In genomic region chr11:68835749-68836148, GRCh38 we compare ENCODE assay signal across 30 cellular contexts. TPM values are rescaled to one million over a fixed set of nuclear protein-coding genes. Genes with fewer than 3 reads are reported as not detected.
DNase-seq lines count a peak whose midpoint lies in the region; ATAC-seq, FAIRE-seq and TF ChIP-seq lines count a peak whose summit lies in the region.
"Had no signal": no experiment of that assay in that cellular context is flagged by ENCODE, and none has a peak within 500 bp of the region (broad histone marks: within the 10 kb centered on the region; RNA-seq: fewer than 3 reads in every experiment).

No MANE protein-coding gene starts in this region.

- WGBS in HepG2 (ENCODE audit: low lambda C conversion rate): 51% methylated on average over 4 of the region's 4 CpGs
- WGBS in right lobe of liver (ENCODE audit: insufficient coverage, low coverage, low lambda C conversion rate, missing lambda C conversion rate): 34% methylated on average over 4 of the region's 4 CpGs

- H3K27me3 ChIP-seq in HepG2 (ENCODE audit: control insufficient read depth in 1 of 2, insufficient read depth in 2 of 2, low read length in 2 of 2) (no peaks in the 10 kb centered on the region), right lobe of liver (no peaks in the 10 kb centered on the region), iPS-15b (ENCODE audit: control insufficient read depth, insufficient read depth, low read length) (no peaks in the 10 kb centered on the region), neutrophil (no peaks in the 10 kb centered on the region), HAP-1 (ENCODE audit: low read depth) (no peaks in the 10 kb centered on the region)
- H3K27me3 ChIP-seq: SJSA1, testis had no signal

- H3K4me1 ChIP-seq in HepG2 (ENCODE audit: insufficient read depth, low read length) (peaks cover 52% of the 10 kb centered on the region), right lobe of liver (peaks cover 0 to 89% (median 35%) of the 10 kb centered on the region in 4 donors), iPS-15b (ENCODE audit: control insufficient read depth, insufficient read depth, low read length) (peaks cover 22% of the 10 kb centered on the region), neutrophil (ENCODE audit: control insufficient read depth in 1 of 2, insufficient read depth in 1 of 2, low read depth in 1 of 2, low read length in 1 of 2) (peaks cover 27 to 48% of the 10 kb centered on the region in 2 experiments), HAP-1 (peaks cover 14% of the 10 kb centered on the region)

- CTCF ChIA-PET in HepG2 (lab: Yijun Ruan, JAX; ENCODE audit: low intra/inter-chr PET ratio, low total read pairs): no interaction called here

- TF ChIP-seq RAD21 in HepG2 (CRISPR knock-in tag; IDR thresholded peaks at IDR 0.05): no peak

- POLR2A ChIA-PET in HepG2 (lab: Yijun Ruan, JAX): interaction anchor here (0.5 kb wide), 1 partner anchor 9 kb away, joined by 3 read pairs; no protein-coding TSS in a partner anchor

- H3K9ac ChIP-seq in HepG2 (ENCODE audit: insufficient read depth, low read depth, low read length) (0 out of 2 replicates have a peak overlapping the region, but pooled peaks have one; percentile 5), iPS-15b (ENCODE audit: low read depth, low read length) (peak overlapping the region; percentile 28)

- DNase-seq in HepG2 (ENCODE audit: low spot score): no peak
- no peak for DNase-seq in right lobe of liver
- DNase-seq in NCI-H1930 (lab: John Stamatoyannopoulos, UW): no peak
- DNase-seq in HAP-1 (ENCODE audit: low spot score in 2 of 2): no peak
- DNase-seq in NCI-H1092 (lab: John Stamatoyannopoulos, UW): no peak
- DNase-seq in activated T-cell treated with anti-CD3 and anti-CD28 coated beads, Interleukin-2, amount 50 U/mL, for 1 hour: no peak
- DNase-seq: activated B cell treated with CpG ODN at 0.5 μM for 24 hours; activated CD4-positive, alpha-beta T cell treated with anti-CD3 and anti-CD28 coated beads, Interleukin-2, amount 50 U/mL, for 1 hour; activated naive CD4-positive, alpha-beta T cell; activated T-cell treated with anti-CD3 and anti-CD28 coated beads, Interleukin-2, amount 50 U/mL, for 48 hours; AML-193; amygdala; effector memory CD8-positive, alpha-beta T cell; foreskin melanocyte; H7; midbrain; NCI-H1105 treated with DMSO at 0.1 percent for 48 hours; NCI-H2029 treated with DMSO at 0.1 percent for 48 hours; NCI-H2227 treated with DMSO at 0.1 percent for 48 hours; stimulated activated CD4-positive, alpha-beta T cell treated with anti-CD3 and anti-CD28 coated beads, Interleukin-4, amount 100 ng/mL, for 24 hours; stimulated activated naive B cell treated with anti-CD40 and anti-IgM and Interleukin-4, amounts not matched to agents 10 μg/mL and 1 μg/mL and 100 μg/mL, for 72 hours; T-helper 1 cell; testis had no signal

- H3K4me3 ChIP-seq in HepG2 (replicated peaks in 1 of 3; ENCODE audit: insufficient read depth in 1 of 3, low read depth in 2 of 3, low read length in 3 of 3) (no peak overlapping the region), right lobe of liver (no peak overlapping the region), iPS-15b (ENCODE audit: low read depth, low read length) (no peak overlapping the region), neutrophil (ENCODE audit: low read depth in 1 of 2, low read length in 1 of 2) (no peak overlapping the region), HAP-1 (no peak overlapping the region)
- H3K4me3 ChIP-seq: coronary artery, SJSA1, testis had no signal

- no TSS peak for BruUV-seq in HepG2 (replicated peaks; lab: Mats Ljungman, UMichigan)

- H4K20me1 ChIP-seq in HepG2 (ENCODE audit: insufficient read depth, low read length): peaks cover 11% of the 10 kb centered on the region

- no peak for ATAC-seq in HepG2
- ATAC-seq in right lobe of liver: no peak
- ATAC-seq: effector memory CD8-positive, alpha-beta T cell; right cardiac atrium; stimulated activated naive B cell treated with anti-CD40 and anti-IgM and Interleukin-4, amounts not matched to agents 10 μg/mL and 1 μg/mL and 100 μg/mL, for 72 hours had no signal

- intact Hi-C loops in HepG2 (cut with micrococcal nuclease; ENCODE audit: unreplicated experiment) (no loop called here), right lobe of liver (cut with DNase I) (no loop called here)

- TF ChIP-seq CTCF in HepG2 (CRISPR knock-in tag; IDR thresholded peaks at IDR 0.05): no peak
- no peak for TF ChIP-seq CTCF in right lobe of liver (IDR thresholded peaks at IDR 0.05)
- TF ChIP-seq CTCF in neutrophil (IDR thresholded peaks at IDR 0.05): no peak

- no peak overlapping the region for H3K4me2 ChIP-seq in HepG2 (ENCODE audit: low read depth, low read length)

- no peaks in the 10 kb centered on the region for H3K9me3 ChIP-seq in HepG2 (ENCODE audit: low read length)
- no peaks in the 10 kb centered on the region for H3K9me3 ChIP-seq in right lobe of liver
- H3K9me3 ChIP-seq in iPS-15b (ENCODE audit: control insufficient read depth, insufficient read depth, low read length): no peaks in the 10 kb centered on the region
- H3K9me3 ChIP-seq in neutrophil: no peaks in the 10 kb centered on the region
- no peaks in the 10 kb centered on the region for H3K9me3 ChIP-seq in HAP-1
- H3K9me3 ChIP-seq: SJSA1, testis had no signal

- no peaks in the 10 kb centered on the region for H3K79me2 ChIP-seq in HepG2 (ENCODE audit: insufficient read depth, low read length)

- FAIRE-seq in HepG2 (lab: Jason Lieb, UNC): no peak
- FAIRE-seq: A204.1, G401.6 had no signal

- TF ChIP-seq POLR2A in HepG2 (IDR thresholded peaks at IDR 0.05; ENCODE audit: insufficient read depth in 1 of 2, low read depth in 2 of 2, low read length in 2 of 2) (no peak), right lobe of liver (IDR thresholded peaks at IDR 0.05) (no peak)

- H3K36me3 ChIP-seq in HepG2 (replicated peaks in 1 of 2; ENCODE audit: control insufficient read depth in 1 of 2, insufficient read depth in 2 of 2, low read length in 2 of 2) (no peaks in the 10 kb centered on the region), right lobe of liver (no peaks in the 10 kb centered on the region), iPS-15b (ENCODE audit: control insufficient read depth, insufficient read depth, low read length) (no peaks in the 10 kb centered on the region), neutrophil (no peaks in the 10 kb centered on the region), HAP-1 (replicated peaks) (peaks cover 2% of the 10 kb centered on the region; the same call in 1 of the 2 replicates)

- in situ Hi-C loops in HepG2 (cut with HindIII; ENCODE audit: extremely low pct_ligation_motif_present, low pct_unique_long_range_greater_than_20kb): no loop called here
- in situ Hi-C loops in HAP-1 (cut with MboI; ENCODE audit: low sequenced_read_pairs): no loop called here

- H2AFZ ChIP-seq in HepG2 (ENCODE audit: low read length): no peak overlapping the region

- no peak for TF ChIP-seq EP300 in HepG2 (IDR thresholded peaks at IDR 0.05; ENCODE audit: low read depth in 2 of 2, low read length in 2 of 2)
- TF ChIP-seq EP300 in HepG2 (CRISPR knock-in tag; IDR thresholded peaks at IDR 0.05; ENCODE audit: borderline replicate concordance): no peak

- H3K27ac ChIP-seq in HepG2 (ENCODE audit: extremely low read length, insufficient read depth, low read length) (no peak overlapping the region), right lobe of liver (peak overlapping the region in 1 of 3 donors; percentile 22), neutrophil (peak overlapping the region; percentile 13)
- H3K27ac ChIP-seq: SJSA1 had no signal

TF ChIP-seq in HepG2, 621 proteins besides CTCF, POLR2A, EP300 and RAD21:
- TF ChIP-seq SRY (CRISPR knock-in tag; IDR thresholded peaks at IDR 0.05) (no peak), ASH2L (IDR thresholded peaks at IDR 0.05; ENCODE audit: insufficient read length, low read depth, low read length) (no peak), ZNF558 (CRISPR knock-in tag; IDR thresholded peaks at IDR 0.05; ENCODE audit: borderline replicate concordance) (no peak)
TF ChIP-seq in HepG2: peak in this region for 0.

RNA-seq across cellular contexts. Expression of gene CPT1A, which starts 6.0 kb away (rescaled TPM):
- total RNA-seq in HepG2 (2016; rRNA removed; fragmentation: Illumina TruSeq; extraction: Trizol) (5.9 and 7.0 TPM in 2 replicates), right lobe of liver (100 to 1,000 TPM in 3 of 6 experiments, 10 to 100 TPM in 3; 30.5 to 152 (median 90.8) TPM)
- 2.1 and 2.2 TPM in 2 replicates for total RNA-seq in HepG2 (2016; cell fraction: cytosol; rRNA removed; fragmentation: Illumina TruSeq; extraction: Trizol; ENCODE audit: low read depth)
- 5.0 and 7.5 TPM in 2 replicates for total RNA-seq in HepG2 (2016; cell fraction: insoluble cytoplasmic fraction; rRNA removed; fragmentation: Illumina TruSeq; extraction: Trizol)
- total RNA-seq in HepG2 (2016; cell fraction: membrane; rRNA removed; fragmentation: Illumina TruSeq; extraction: Trizol): 4.1 and 4.3 TPM in 2 replicates
- 9.1 and 10.4 TPM in 2 replicates for total RNA-seq in HepG2 (2016; cell fraction: nucleus; rRNA removed; fragmentation: Illumina TruSeq; extraction: Trizol)
- polyA plus RNA-seq in HepG2 (2011; rRNA removed): 7.1 and 14.3 TPM in 2 replicates
- 5.2 and 8.0 TPM in 2 replicates for polyA plus RNA-seq in HepG2 (2011; cell fraction: cytosol; rRNA removed)
- 21.8 and 25.1 TPM in 2 replicates for polyA plus RNA-seq in HepG2 (2011; cell fraction: nucleus; rRNA removed)
- 29.0 and 36.7 TPM in 2 replicates for polyA plus RNA-seq in HepG2 (2012)
- polyA plus RNA-seq in HepG2 (2016; cell fraction: cytosol; fragmentation: Illumina TruSeq; extraction: Trizol; ENCODE audit: low read depth): 0.69 and 0.71 TPM in 2 replicates
- polyA plus RNA-seq in HepG2 (2016; cell fraction: insoluble cytoplasmic fraction; fragmentation: Illumina TruSeq; extraction: Trizol; ENCODE audit: low read depth): 3.6 and 4.1 TPM in 2 replicates
- polyA plus RNA-seq in HepG2 (2016; cell fraction: membrane; fragmentation: Illumina TruSeq; extraction: Trizol; ENCODE audit: low read depth): 1.4 and 1.9 TPM in 2 replicates
- polyA plus RNA-seq in HepG2 (2016; cell fraction: nucleus; fragmentation: Illumina TruSeq; extraction: Trizol; ENCODE audit: insufficient read depth, low read depth): 11.0 and 11.5 TPM in 2 replicates
- polyA minus RNA-seq in HepG2 (2011; rRNA and poly(A)+ RNA removed; ENCODE audit: low replicate concordance): 29.7 and 125 TPM in 2 replicates
- polyA minus RNA-seq in HepG2 (2011; cell fraction: cytosol; rRNA and poly(A)+ RNA removed): 18.2 and 34.1 TPM in 2 replicates
- 14.2 and 22.8 TPM in 2 replicates for polyA minus RNA-seq in HepG2 (2011; cell fraction: nucleus; rRNA and poly(A)+ RNA removed)
